19 cellular contexts compared by ENCODE assay signal in genomic region chr2:237389831-237390230, GRCh38.
"Had no signal": no experiment of that assay in that cellular context is flagged by ENCODE, and none has a peak within 500 bp of the region (broad histone marks: within the 10 kb centered on the region; RNA-seq: fewer than 3 reads in every experiment).

No MANE protein-coding gene starts in this region.

- H3K4me3 ChIP-seq: body of pancreas, heart right ventricle, left ventricle myocardium inferior, mucosa of descending colon, right atrium auricular region, skin epidermis, testis, upper lobe of left lung had no signal

- H3K9me3 ChIP-seq: body of pancreas, heart right ventricle, left ventricle myocardium inferior, mucosa of descending colon, right atrium auricular region, testis, upper lobe of left lung had no signal

- DNase-seq: activated CD4-positive, alpha-beta memory T cell treated with anti-CD3 and anti-CD28 coated beads for 36 hours; activated CD4-positive, alpha-beta T cell treated with anti-CD3 and anti-CD28 coated beads for 4 hours; activated naive CD4-positive, alpha-beta T cell treated with Interleukin-2 at 50 U/mL for 16 hours; activated naive CD8-positive, alpha-beta T cell treated with anti-CD3 and anti-CD28 coated beads, Interleukin-2, amount 10 ng/mL, durations not matched to agents 7 days and 5 days; activated T-cell treated with anti-CD3 and anti-CD28 coated beads for 4 hours; body of pancreas; caudate nucleus; effector memory CD8-positive, alpha-beta T cell; heart right ventricle; left ventricle myocardium inferior; mucosa of descending colon; naive B cell; stimulated activated CD4-positive, alpha-beta T cell treated with anti-CD3 and anti-CD28 coated beads, Interleukin-15, amount 100 ng/mL, for 24 hours; stimulated activated CD4-positive, alpha-beta T cell treated with anti-CD3 and anti-CD28 coated beads, Interleukin-2, amount 100 ng/mL, for 48 hours; T-helper 2 cell; testis; upper lobe of left lung had no signal

- ATAC-seq: body of pancreas; effector memory CD8-positive, alpha-beta T cell; heart right ventricle; mucosa of descending colon had no signal

- H3K4me1 ChIP-seq: body of pancreas, right atrium auricular region, testis, upper lobe of left lung had no signal

- H3K27me3 ChIP-seq: body of pancreas, right atrium auricular region, testis, upper lobe of left lung had no signal

- H3K27ac ChIP-seq: body of pancreas, heart right ventricle, left ventricle myocardium inferior, right atrium auricular region, skin epidermis, testis had no signal
